Comparison of ENCODE assay signal across 27 cellular contexts in the genomic region with DNA sequence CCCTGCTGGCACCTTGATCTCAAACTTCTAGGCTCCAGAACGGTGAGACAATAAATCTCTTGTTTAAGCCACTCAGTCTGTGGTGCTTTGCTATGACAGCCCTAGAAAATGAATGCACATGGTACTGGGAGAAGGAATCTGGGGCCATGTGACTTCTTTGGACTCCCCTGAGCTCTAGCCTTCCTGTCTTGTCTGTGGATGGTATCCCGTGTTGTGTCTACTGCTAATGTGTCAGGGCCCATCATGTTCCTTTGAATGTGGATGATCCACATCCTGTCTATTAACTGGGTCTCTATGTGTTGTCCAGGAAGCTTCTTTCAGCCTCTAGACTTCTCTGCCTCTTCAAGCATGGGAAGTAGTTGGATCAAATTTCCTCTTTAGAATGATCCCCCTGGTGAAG. TPM values are rescaled to one million over a fixed set of nuclear protein-coding genes. Genes with fewer than 3 reads are reported as not detected.
A peak's percentile ranks its signal among the peaks of the same experiment; 100 is the strongest.
DNase-seq lines count a peak whose midpoint lies in the region; ATAC-seq, FAIRE-seq and TF ChIP-seq lines count a peak whose summit lies in the region.
"Had no signal": no experiment of that assay in that cellular context is flagged by ENCODE, and none has a peak within 500 bp of the region (broad histone marks: within the 10 kb centered on the region; RNA-seq: fewer than 3 reads in every experiment).

No MANE protein-coding gene starts in this region.

- TF ChIP-seq CTCF in DOHH2 (IDR thresholded peaks at IDR 0.05; ENCODE audit: low read depth, low read length, poor library complexity, severe bottlenecking) = no peak

- peak; percentile 40 for FAIRE-seq in urothelium cell line (lab: Jason Lieb, UNC)

- peaks cover 19 to 20% of the 10 kb centered on the region in 2 donors for H3K36me3 Mint-ChIP-seq in activated naive CD4-positive, alpha-beta T cell treated with anti-CD3 and anti-CD28 coated beads, Interleukin-2, amount 50 U/mL, for 72 hours
- H3K36me3 Mint-ChIP-seq in T-helper 17 cell (ENCODE audit: low read depth) = peaks cover 4% of the 10 kb centered on the region

- H4K20me1 ChIP-seq in DOHH2 (ENCODE audit: control insufficient read depth, insufficient read depth, low read depth, low read length) = no peaks in the 10 kb centered on the region

- H3K9me3 ChIP-seq in DOHH2 (ENCODE audit: control insufficient read depth, insufficient read depth, low read length) (no peaks in the 10 kb centered on the region), T-helper 17 cell (ENCODE audit: control insufficient read depth, low read length, poor library complexity, severe bottlenecking) (peaks cover 2% of the 10 kb centered on the region)
- H3K9me3 ChIP-seq: lower lobe of right lung, sigmoid colon, thyroid gland had no signal

- peak overlapping the region; percentile 95 for H3K27ac ChIP-seq in DOHH2 (ENCODE audit: low read depth, low read length)
- H3K27ac ChIP-seq: lower lobe of right lung, sigmoid colon, thyroid gland had no signal

- peak overlapping the region; percentile 0 to 85 for H3K27ac Mint-ChIP-seq in activated naive CD4-positive, alpha-beta T cell treated with anti-CD3 and anti-CD28 coated beads, Interleukin-2, amount 50 U/mL, for 72 hours
- peak overlapping the region; percentile 95 for H3K27ac Mint-ChIP-seq in T-helper 17 cell
- H3K27ac Mint-ChIP-seq: activated B cell treated with CpG ODN at 0.5 μM for 24 hours; progenitor cell of endocrine pancreas; stimulated activated naive CD8-positive, alpha-beta T cell treated with anti-CD3 and anti-CD28 coated beads, Interleukin-15, Interleukin-2, amounts not matched to agents 100 ng/mL and 50 ng/mL, for 24 hours had no signal

- H3K79me2 ChIP-seq in DOHH2 (ENCODE audit: control insufficient read depth, low read length) = no peaks in the 10 kb centered on the region

- peaks cover 88% of the 10 kb centered on the region for H3K4me1 ChIP-seq in DOHH2 (ENCODE audit: control insufficient read depth, low read length)
- H3K4me1 ChIP-seq: sigmoid colon had no signal

- ATAC-seq in activated naive CD4-positive, alpha-beta T cell treated with anti-CD3 and anti-CD28 coated beads, Interleukin-2, amount 50 U/mL, for 72 hours = no peak
- ATAC-seq in T-helper 17 cell (peak; percentile 18), GM19324 (IDR thresholded peaks at IDR 0.05; ENCODE audit: low FRiP score, unreplicated experiment) (no peak)
- ATAC-seq: activated T-cell treated with anti-CD3 and anti-CD28 coated beads, Interleukin-2, amount 50 U/mL, for 4 hours; lower lobe of right lung; SK-N-SH treated with all-trans-retinoic acid at 6 μM for 48 hours had no signal

- H3K4me2 ChIP-seq in DOHH2 (ENCODE audit: low read length) = peak overlapping the region; percentile 20

- H3K27me3 ChIP-seq in DOHH2 (ENCODE audit: control insufficient read depth, low read length) = no peaks in the 10 kb centered on the region
- H3K27me3 ChIP-seq: sigmoid colon, thyroid gland had no signal

- H3K4me3 ChIP-seq in DOHH2 (ENCODE audit: low read length) = no peak overlapping the region
- H3K4me3 ChIP-seq: lower lobe of right lung, sigmoid colon, thyroid gland had no signal

- H3K4me1 Mint-ChIP-seq in T-helper 17 cell = peaks cover 18% of the 10 kb centered on the region

- no peak overlapping the region for H3K4me3 Mint-ChIP-seq in T-helper 17 cell
- H3K4me3 Mint-ChIP-seq: activated B cell treated with CpG ODN at 0.5 μM for 24 hours; activated T-cell treated with anti-CD3 and anti-CD28 coated beads, Interleukin-2, amount 50 U/mL, for 4 hours; stimulated activated naive CD8-positive, alpha-beta T cell treated with anti-CD3 and anti-CD28 coated beads, Interleukin-15, Interleukin-2, amounts not matched to agents 100 ng/mL and 50 ng/mL, for 24 hours had no signal

- H3K36me3 ChIP-seq in DOHH2 (ENCODE audit: control insufficient read depth, low read length) = peaks cover 56% of the 10 kb centered on the region
- H3K36me3 ChIP-seq: lower lobe of right lung, sigmoid colon, thyroid gland had no signal

- peaks cover 5 to 13% of the 10 kb centered on the region in 2 donors for H3K9me3 Mint-ChIP-seq in activated naive CD4-positive, alpha-beta T cell treated with anti-CD3 and anti-CD28 coated beads, Interleukin-2, amount 50 U/mL, for 72 hours
- H3K9me3 Mint-ChIP-seq: activated B cell treated with CpG ODN at 0.5 μM for 24 hours; stimulated activated naive CD8-positive, alpha-beta T cell treated with anti-CD3 and anti-CD28 coated beads, Interleukin-15, Interleukin-2, amounts not matched to agents 100 ng/mL and 50 ng/mL, for 24 hours had no signal

- no peaks in the 10 kb centered on the region for H3K27me3 Mint-ChIP-seq in T-helper 17 cell
- H3K27me3 Mint-ChIP-seq: activated B cell treated with CpG ODN at 0.5 μM for 24 hours; progenitor cell of endocrine pancreas; stimulated activated naive CD8-positive, alpha-beta T cell treated with anti-CD3 and anti-CD28 coated beads, Interleukin-15, Interleukin-2, amounts not matched to agents 100 ng/mL and 50 ng/mL, for 24 hours had no signal

- no peaks in the 10 kb centered on the region for H3K9me2 ChIP-seq in DOHH2 (replicated peaks; ENCODE audit: control insufficient read depth, low read length)

- DNase-seq in activated naive CD4-positive, alpha-beta T cell treated with anti-CD3 and anti-CD28 coated beads, Interleukin-2, amount 50 U/mL, for 72 hours (ENCODE audit: low spot score in 2 of 2) = no peak
- no peak for DNase-seq in activated naive CD4-positive, alpha-beta T cell (lab: John Stamatoyannopoulos, UW)
- DNase-seq in T-helper 17 cell = no peak
- no peak for DNase-seq in urothelium cell line (ENCODE audit: low spot score)
- no peak for DNase-seq in NCI-H1436 (lab: John Stamatoyannopoulos, UW)
- DNase-seq: activated B cell treated with CpG ODN at 0.5 μM for 24 hours; activated CD8-positive, alpha-beta memory T cell treated with anti-CD3 and anti-CD28 coated beads for 24 hours; activated naive CD4-positive, alpha-beta T cell treated with anti-CD3 and anti-CD28 coated beads, Interleukin-2, amount 50 U/mL, for 16 hours; activated T-cell treated with anti-CD3 and anti-CD28 coated beads, Interleukin-2, amount 50 U/mL, for 4 hours; caudate nucleus; DMS79; islet precursor cell; Kasumi-1; lower lobe of right lung; MV-4-11; NCI-H1694; NCI-H526 treated with DMSO at 0.1 percent for 48 hours; sigmoid colon; thyroid gland had no signal

- H3F3A ChIP-seq in DOHH2 (ENCODE audit: control insufficient read depth, insufficient read depth) = peaks cover 35% of the 10 kb centered on the region

RNA-seq across cellular contexts. Expression of a gene that starts 25.1 kb away (rescaled TPM):
- total RNA-seq in activated naive CD4-positive, alpha-beta T cell treated with anti-CD3 and anti-CD28 coated beads, Interleukin-2, amount 50 U/mL, for 72 hours = 100 to 1,000 TPM; 309 to 314 TPM
- total RNA-seq in T-helper 17 cell = 1,000 to 10,000 TPM in 1 of 2 donors, 100 to 1,000 TPM in 1; 860 to 1,128 TPM
- total RNA-seq: progenitor cell of endocrine pancreas had no signal

RNA-seq across cellular contexts. Expression of a gene that starts 56.7 kb away (rescaled TPM):
- total RNA-seq in activated naive CD4-positive, alpha-beta T cell treated with anti-CD3 and anti-CD28 coated beads, Interleukin-2, amount 50 U/mL, for 72 hours = 1 to 10 TPM; 1.1 to 3.5 TPM
- not detected for total RNA-seq in T-helper 17 cell
- total RNA-seq: activated B cell treated with CpG ODN at 0.5 μM for 24 hours, astrocyte, dermis microvascular lymphatic vessel endothelial cell, H4, sigmoid colon had no signal
